In genomic region chr14:99600232-99600888, GRCh38 we compare ENCODE assay signal across 1 cellular context.
TF ChIP-seq lines count a peak whose summit lies in the region.

No MANE protein-coding gene starts in this region.

TF ChIP-seq in SK-N-SH treated with all-trans-retinoic acid at 6 μM for 48 hours, 23 proteins besides CTCF, POLR2A, EP300 and RAD21:
- TF ChIP-seq, protein P1, sequence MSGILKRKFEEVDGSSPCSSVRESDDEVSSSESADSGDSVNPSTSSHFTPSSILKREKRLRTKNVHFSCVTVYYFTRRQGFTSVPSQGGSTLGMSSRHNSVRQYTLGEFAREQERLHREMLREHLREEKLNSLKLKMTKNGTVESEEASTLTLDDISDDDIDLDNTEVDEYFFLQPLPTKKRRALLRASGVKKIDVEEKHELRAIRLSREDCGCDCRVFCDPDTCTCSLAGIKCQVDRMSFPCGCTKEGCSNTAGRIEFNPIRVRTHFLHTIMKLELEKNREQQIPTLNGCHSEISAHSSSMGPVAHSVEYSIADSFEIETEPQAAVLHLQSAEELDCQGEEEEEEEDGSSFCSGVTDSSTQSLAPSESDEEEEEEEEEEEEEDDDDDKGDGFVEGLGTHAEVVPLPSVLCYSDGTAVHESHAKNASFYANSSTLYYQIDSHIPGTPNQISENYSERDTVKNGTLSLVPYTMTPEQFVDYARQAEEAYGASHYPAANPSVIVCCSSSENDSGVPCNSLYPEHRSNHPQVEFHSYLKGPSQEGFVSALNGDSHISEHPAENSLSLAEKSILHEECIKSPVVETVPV (CRISPR knock-in tag; IDR thresholded peaks at IDR 0.05), result no peak
- no peak for TF ChIP-seq GLIS3 (CRISPR knock-in tag; IDR thresholded peaks at IDR 0.05)
- no peak for TF ChIP-seq ARNTL (CRISPR knock-in tag; IDR thresholded peaks at IDR 0.05; ENCODE audit: borderline replicate concordance, low read depth)
- TF ChIP-seq, protein P2, sequence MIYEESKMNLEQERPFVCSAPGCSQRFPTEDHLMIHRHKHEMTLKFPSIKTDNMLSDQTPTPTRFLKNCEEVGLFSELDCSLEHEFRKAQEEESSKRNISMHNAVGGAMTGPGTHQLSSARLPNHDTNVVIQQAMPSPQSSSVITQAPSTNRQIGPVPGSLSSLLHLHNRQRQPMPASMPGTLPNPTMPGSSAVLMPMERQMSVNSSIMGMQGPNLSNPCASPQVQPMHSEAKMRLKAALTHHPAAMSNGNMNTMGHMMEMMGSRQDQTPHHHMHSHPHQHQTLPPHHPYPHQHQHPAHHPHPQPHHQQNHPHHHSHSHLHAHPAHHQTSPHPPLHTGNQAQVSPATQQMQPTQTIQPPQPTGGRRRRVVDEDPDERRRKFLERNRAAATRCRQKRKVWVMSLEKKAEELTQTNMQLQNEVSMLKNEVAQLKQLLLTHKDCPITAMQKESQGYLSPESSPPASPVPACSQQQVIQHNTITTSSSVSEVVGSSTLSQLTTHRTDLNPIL (CRISPR knock-in tag; IDR thresholded peaks at IDR 0.05; ENCODE audit: low read depth), result no peak
